In the genomic region with DNA sequence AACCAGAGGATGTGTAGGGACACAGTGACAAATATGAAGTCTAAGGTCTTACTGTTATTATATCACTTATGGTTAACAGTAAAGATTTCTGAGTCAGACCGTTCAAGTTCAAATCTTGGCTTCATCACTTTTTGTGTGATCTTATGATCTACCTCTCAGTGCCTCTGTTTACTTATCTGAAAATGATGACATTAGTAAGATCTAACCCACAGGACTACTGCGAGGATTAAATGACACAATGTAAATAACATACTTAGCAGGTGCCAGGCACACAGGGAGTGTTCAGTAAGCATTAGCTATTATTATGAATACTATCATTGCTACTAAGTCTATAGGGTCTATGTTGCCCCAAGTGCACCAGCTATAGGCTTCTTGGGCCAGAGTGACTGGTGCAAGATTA, we compare ENCODE assay signal across 9 cellular contexts. TPM values are rescaled to one million over a fixed set of nuclear protein-coding genes. Genes with fewer than 3 reads are reported as not detected.
A peak's percentile ranks its signal among the peaks of the same experiment; 100 is the strongest.
DNase-seq lines count a peak whose midpoint lies in the region; ATAC-seq and TF ChIP-seq lines count a peak whose summit lies in the region.
"Had no signal": no experiment of that assay in that cellular context is flagged by ENCODE, and none has a peak within 500 bp of the region (broad histone marks: within the 10 kb centered on the region; RNA-seq: fewer than 3 reads in every experiment).

No MANE protein-coding gene starts in this region.

- TF ChIP-seq POLR2A in vagina (IDR thresholded peaks at IDR 0.05) = no peak

- H3K27ac ChIP-seq in right cardiac atrium (ENCODE audit: low read length) (no peak overlapping the region), adipose tissue (ENCODE audit: low read depth, low read length) (peak overlapping the region; percentile 10), vagina (peak overlapping the region; percentile 98)

- TF ChIP-seq CTCF in vagina (IDR thresholded peaks at IDR 0.05) = no peak

- DNase-seq in right cardiac atrium = no peak
- no peak for DNase-seq in left cardiac atrium
- no peak for DNase-seq in vagina (ENCODE audit: extremely low spot score in 2 of 2)
- DNase-seq in islet precursor cell = no peak

- 59% methylated on average over 2 of the region's 2 CpGs for WGBS in right cardiac atrium
- 39 to 45% (median 43%) methylated on average over 2 of the region's 2 CpGs for WGBS in adipose tissue, 3 donors

- intact Hi-C loops in right cardiac atrium (cut with DNase I) (loop anchor here in 1 of 4 donors (10.0 kb wide), 1 partner anchor 64 kb away; no protein-coding TSS in a partner anchor), left cardiac atrium (cut with DNase I) (loop anchor here in 1 of 2 donors (2.0 kb wide), 1 partner anchor 66 kb away; no protein-coding TSS in a partner anchor), vagina (cut with DNase I) (loop anchor here (5.0 kb wide), 1 partner anchor 71 kb away; no protein-coding TSS in a partner anchor)

- peaks cover 39% of the 10 kb centered on the region for H3K36me3 ChIP-seq in mucosa of stomach (ENCODE audit: control insufficient read depth, insufficient read depth, low read length)
- peaks cover 4 to 35% of the 10 kb centered on the region in 2 donors for H3K36me3 ChIP-seq in vagina

- no peaks in the 10 kb centered on the region for H3K9me3 ChIP-seq in right cardiac atrium (ENCODE audit: control insufficient read depth, low read length)
- H3K9me3 ChIP-seq in mucosa of stomach (ENCODE audit: control insufficient read depth, low read length) = no peaks in the 10 kb centered on the region
- no peaks in the 10 kb centered on the region for H3K9me3 ChIP-seq in vagina

- H3K27me3 ChIP-seq in right cardiac atrium (ENCODE audit: control insufficient read depth, insufficient read depth) (no peaks in the 10 kb centered on the region), mucosa of stomach (ENCODE audit: control insufficient read depth, insufficient read depth, low read length) (no peaks in the 10 kb centered on the region), vagina (no peaks in the 10 kb centered on the region)

- H3K4me3 ChIP-seq in right cardiac atrium (ENCODE audit: low read length) (peak overlapping the region; percentile 74), mucosa of stomach (ENCODE audit: low read length) (peak overlapping the region; percentile 38), vagina (peak overlapping the region; percentile 78 to 86)

- H3K4me1 ChIP-seq in right cardiac atrium (ENCODE audit: control insufficient read depth, insufficient read depth, low read length) (peaks cover 21% of the 10 kb centered on the region), mucosa of stomach (ENCODE audit: control insufficient read depth, insufficient read depth, low read length) (peaks cover 49% of the 10 kb centered on the region), vagina (peaks cover 64% of the 10 kb centered on the region)

- ATAC-seq in right cardiac atrium (no peak), left cardiac atrium (no peak), HG02623 (IDR thresholded peaks at IDR 0.05; ENCODE audit: unreplicated experiment) (no peak), HG03175 (IDR thresholded peaks at IDR 0.05; ENCODE audit: unreplicated experiment) (no peak)

- peak overlapping the region; percentile 80 for H3K9ac ChIP-seq in mucosa of stomach (ENCODE audit: low read length)

RNA-seq across cellular contexts. Expression of gene IRF1, which starts 2.0 kb away (rescaled TPM):
- total RNA-seq in right cardiac atrium (10 to 100 TPM in 3 of 4 donors, 1 to 10 TPM in 1; 9.4 to 17.9 (median 13.8) TPM), left cardiac atrium (10 to 100 TPM; 11.8 to 21.4 TPM), vagina (49.8 TPM)
- polyA plus RNA-seq in right cardiac atrium (11.7 TPM), adipose tissue (10 to 100 TPM in 2 of 3 donors, 1 to 10 TPM in 1; 9.1 to 90.5 (median 58.0) TPM)

RNA-seq across cellular contexts. Expression of gene IL5, which starts 54.7 kb away (rescaled TPM):
- total RNA-seq in right cardiac atrium = not detected
- polyA plus RNA-seq in right cardiac atrium = not detected
- not detected for total RNA-seq in left cardiac atrium
- polyA plus RNA-seq in adipose tissue = under 1 TPM in 1 of 3 donors, not detected in 2; 0.09 TPM
- total RNA-seq in vagina = not detected
- total RNA-seq: H1 had no signal
- polyA plus RNA-seq: H1 had no signal
